ENCODE assay signal across 8 cellular contexts in genomic region chr2:3379647-3380534, GRCh38. TPM values are rescaled to one million over a fixed set of nuclear protein-coding genes. Genes with fewer than 3 reads are reported as not detected.
DNase-seq lines count a peak whose midpoint lies in the region; ATAC-seq and TF ChIP-seq lines count a peak whose summit lies in the region.

Gene TRAPPC12 (plus strand): TSS chr2:3379694. CDS start chr2:3387624, 7,930 bp downstream.

- H3K4me3 ChIP-seq in AG10803 (ENCODE audit: low read length), result peak within 1 kb of the TSS; percentile 99

- DNase-seq in AG10803 (ENCODE audit: low read depth) (peak; percentile 82), NCI-H524 (lab: John Stamatoyannopoulos, UW) (peak; percentile 81 to 94), left colon (peak; percentile 93 to 95)
- DNase-seq in activated CD4-positive, alpha-beta T cell treated with anti-CD3 and anti-CD28 coated beads for 4 hours, result peak; percentile 92 to 93
- peak; percentile 95 for DNase-seq in stimulated activated CD4-positive, alpha-beta T cell treated with anti-CD3 and anti-CD28 coated beads, Interleukin-2, amount 100 ng/mL, for 24 hours

- H3K27ac ChIP-seq in cingulate gyrus (ENCODE audit: low read depth, low read length), result peak within 1 kb of the TSS; percentile 99

- ATAC-seq in GM18873 (IDR thresholded peaks at IDR 0.05; ENCODE audit: low FRiP score, unreplicated experiment), result peak; percentile 65
- peak; percentile 69 for ATAC-seq in HG03139 (IDR thresholded peaks at IDR 0.05; ENCODE audit: unreplicated experiment)
- ATAC-seq in left colon, result peak; percentile 83

- TF ChIP-seq CTCF in AG10803 (conservative IDR thresholded peaks at IDR 0.05; ENCODE audit: low read length), result peak; percentile 51

- intact Hi-C loops in left colon (cut with DNase I, micrococcal nuclease), result no loop called here

RNA-seq across cellular contexts. Expression of gene TRAPPC12, which starts in this region (rescaled TPM):
- 100 to 1,000 TPM in 1 of 2 donors, 10 to 100 TPM in 1; 74.2 to 105 TPM for total RNA-seq in left colon

Comparison
In these comparisons a context has a peak if more than half of its experiments do, and no peak if none do; other contexts are left out.
1. Peak in every context shown above with its lines: DNase-seq, ATAC-seq, H3K4me3 ChIP-seq and H3K27ac ChIP-seq.